24 cellular contexts compared by ENCODE assay signal in the genomic region with DNA sequence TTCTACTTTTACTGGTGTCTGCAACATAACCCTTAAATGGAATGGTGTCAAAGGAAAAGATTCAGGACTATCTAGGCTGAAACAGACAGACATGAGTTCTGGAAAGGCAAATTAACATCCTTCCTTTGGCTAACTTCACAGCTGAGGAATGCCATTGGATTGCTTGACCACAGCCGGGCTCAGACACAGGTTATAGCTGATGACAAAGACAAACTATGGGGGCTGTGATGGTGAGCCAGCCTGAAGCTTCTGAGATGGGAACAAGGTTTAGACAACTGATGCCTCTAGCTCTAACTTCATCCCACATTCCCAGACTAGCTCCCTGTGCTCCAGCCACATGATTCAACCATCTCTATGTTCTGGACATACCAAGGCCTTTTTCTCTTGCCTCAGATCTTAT. TPM values are rescaled to one million over a fixed set of nuclear protein-coding genes. Genes with fewer than 3 reads are reported as not detected.
"Had no signal": no experiment of that assay in that cellular context is flagged by ENCODE, and none has a peak within 500 bp of the region (broad histone marks: within the 10 kb centered on the region; RNA-seq: fewer than 3 reads in every experiment).

No MANE protein-coding gene starts in this region.

- H3K4me3 ChIP-seq: ascending aorta, breast epithelium, colonic mucosa, dorsolateral prefrontal cortex, esophagus squamous epithelium, gastrocnemius medialis, neural progenitor cell, sigmoid colon, spleen, thoracic aorta had no signal

- H3K27ac Mint-ChIP-seq: neural progenitor cell, progenitor cell of endocrine pancreas, type B pancreatic cell had no signal

- H2AFZ ChIP-seq: neural progenitor cell had no signal

- H3K9me3 ChIP-seq: ascending aorta, breast epithelium, colonic mucosa, esophagus squamous epithelium, gastrocnemius medialis, sigmoid colon, spleen, thoracic aorta had no signal

- H3K4me1 Mint-ChIP-seq: neural progenitor cell had no signal

- H3K9ac ChIP-seq: neural progenitor cell had no signal

- H3K9me3 Mint-ChIP-seq: activated naive CD4-positive, alpha-beta T cell treated with anti-CD3 and anti-CD28 coated beads, Interleukin-2, amount 50 U/mL, for 72 hours; effector memory CD8-positive, alpha-beta T cell; naive B cell; neural progenitor cell; type B pancreatic cell had no signal

- H3K4me2 ChIP-seq: neural progenitor cell had no signal

- H3K27me3 Mint-ChIP-seq: effector memory CD8-positive, alpha-beta T cell; naive B cell; progenitor cell of endocrine pancreas; type B pancreatic cell had no signal

- ATAC-seq: activated naive CD4-positive, alpha-beta T cell treated with anti-CD3 and anti-CD28 coated beads, Interleukin-2, amount 50 U/mL, for 72 hours; effector memory CD8-positive, alpha-beta T cell; gastrocnemius medialis; left cardiac atrium had no signal

- H3K27me3 ChIP-seq: ascending aorta, breast epithelium, colonic mucosa, dorsolateral prefrontal cortex, esophagus squamous epithelium, gastrocnemius medialis, neural progenitor cell, sigmoid colon, spleen had no signal

- H3K4me1 ChIP-seq: ascending aorta, breast epithelium, colonic mucosa, esophagus squamous epithelium, gastrocnemius medialis, neural progenitor cell, sigmoid colon, spleen had no signal

- H3K36me3 ChIP-seq: breast epithelium, colonic mucosa, neural progenitor cell had no signal

- DNase-seq: activated CD4-positive, alpha-beta T cell treated with anti-CD3 and anti-CD28 coated beads, Interleukin-2, amount 50 U/mL, for 48 hours; activated gamma-delta T cell treated with Interleukin-2 at 50 U/mL for 16 hours; colonic mucosa; dorsolateral prefrontal cortex; effector memory CD8-positive, alpha-beta T cell; esophagus squamous epithelium; gastrocnemius medialis; islet precursor cell; left cardiac atrium; naive B cell; retina; sigmoid colon; spleen; stimulated activated CD4-positive, alpha-beta T cell treated with anti-CD3 and anti-CD28 coated beads, Interleukin-4, amount 100 ng/mL, for 1 hour; stimulated activated naive CD4-positive, alpha-beta T cell treated with Interleukin-2 at 50 U/mL for 16 hours; T-helper 9 cell had no signal

- H3K4me3 Mint-ChIP-seq: effector memory CD8-positive, alpha-beta T cell; naive B cell; neural progenitor cell; type B pancreatic cell had no signal

- H3K27ac ChIP-seq: ascending aorta, breast epithelium, colonic mucosa, dorsolateral prefrontal cortex, esophagus squamous epithelium, gastrocnemius medialis, neural progenitor cell, sigmoid colon, spleen, thoracic aorta had no signal

RNA-seq across cellular contexts. Expression of a gene that starts 22.1 kb away (rescaled TPM):
- total RNA-seq: ascending aorta, gastrocnemius medialis, mononuclear cell had no signal
